Comparison of ENCODE assay signal across 8 cellular contexts in the genomic region with DNA sequence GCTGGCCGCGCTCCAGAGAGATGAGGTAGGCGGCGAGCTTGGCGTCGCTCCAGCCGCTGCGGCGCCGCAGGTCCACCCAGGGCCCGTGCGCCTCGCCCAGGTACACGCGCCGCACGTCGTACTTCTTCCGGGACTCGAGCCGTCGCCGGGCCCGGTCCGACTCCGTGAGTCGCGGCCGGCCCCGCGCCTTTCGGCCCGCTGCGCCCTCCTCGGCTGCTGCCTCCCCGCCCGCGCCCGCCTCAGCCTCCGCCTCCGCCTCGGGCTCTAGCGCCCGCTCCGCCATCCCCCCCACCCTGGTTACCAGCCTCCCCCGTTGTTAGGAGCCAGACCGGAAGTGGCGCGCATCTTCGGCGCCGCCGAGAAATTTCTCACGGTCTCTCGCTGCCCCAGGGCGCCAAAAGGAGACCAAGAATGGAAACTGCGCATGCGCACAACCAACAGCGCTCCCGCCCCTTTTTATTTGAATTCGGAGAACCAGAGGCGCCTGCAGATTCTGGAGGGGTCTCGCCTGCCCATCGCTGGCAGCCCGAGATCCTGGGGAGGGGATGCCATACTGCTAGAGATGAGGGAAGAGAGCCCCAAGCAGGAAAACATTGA. TPM values are rescaled to one million over a fixed set of nuclear protein-coding genes. Genes with fewer than 3 reads are reported as not detected.
DNase-seq lines count a peak whose midpoint lies in the region; TF ChIP-seq lines count a peak whose summit lies in the region.

A gene with protein sequence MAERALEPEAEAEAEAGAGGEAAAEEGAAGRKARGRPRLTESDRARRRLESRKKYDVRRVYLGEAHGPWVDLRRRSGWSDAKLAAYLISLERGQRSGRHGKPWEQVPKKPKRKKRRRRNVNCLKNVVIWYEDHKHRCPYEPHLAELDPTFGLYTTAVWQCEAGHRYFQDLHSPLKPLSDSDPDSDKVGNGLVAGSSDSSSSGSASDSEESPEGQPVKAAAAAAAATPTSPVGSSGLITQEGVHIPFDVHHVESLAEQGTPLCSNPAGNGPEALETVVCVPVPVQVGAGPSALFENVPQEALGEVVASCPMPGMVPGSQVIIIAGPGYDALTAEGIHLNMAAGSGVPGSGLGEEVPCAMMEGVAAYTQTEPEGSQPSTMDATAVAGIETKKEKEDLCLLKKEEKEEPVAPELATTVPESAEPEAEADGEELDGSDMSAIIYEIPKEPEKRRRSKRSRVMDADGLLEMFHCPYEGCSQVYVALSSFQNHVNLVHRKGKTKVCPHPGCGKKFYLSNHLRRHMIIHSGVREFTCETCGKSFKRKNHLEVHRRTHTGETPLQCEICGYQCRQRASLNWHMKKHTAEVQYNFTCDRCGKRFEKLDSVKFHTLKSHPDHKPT (minus strand): TSS at position 336 of the 597 bp plus-strand sequence. CDS start 53 bp downstream, at position 283.

- H3K27ac Mint-ChIP-seq in H9 (peak within 1 kb of the TSS; percentile 81 to 96 (median 92)), neural progenitor cell (peak within 1 kb of the TSS; percentile 74)

- WGBS in H9 (ENCODE audit: extremely low coverage, insufficient read length, low lambda C conversion rate): no CpG with 5 or more reads among the region's 65 CpGs

- peaks cover 0 to 4% (median under 1%) of the 10 kb centered on the region in 3 experiments; a peak in 3 of 7 replicates for H3K36me3 Mint-ChIP-seq in H9 (ENCODE audit: insufficient read depth in 1 of 3, low read depth in 3 of 3)
- H3K36me3 Mint-ChIP-seq in neural progenitor cell: peaks cover 3% of the 10 kb centered on the region

- H3K4me2 ChIP-seq in H9 (ENCODE audit: insufficient read depth, insufficient read length, low read length) (peak within 1 kb of the TSS; percentile 63), neural progenitor cell (peak within 1 kb of the TSS; percentile 85)

- no peak within 1 kb of the TSS for H3K56ac ChIP-seq in H9 (ENCODE audit: insufficient read length, low read depth, low read length)

- no peak within 1 kb of the TSS for H2BK5ac ChIP-seq in H9 (ENCODE audit: insufficient read length, low read length)

- peak within 1 kb of the TSS; percentile 90; the same call in 1 of the 2 replicates for H3K14ac ChIP-seq in H9 (ENCODE audit: insufficient read depth, low read length)

- H3K23me2 ChIP-seq in H9 (ENCODE audit: insufficient read length, low read depth, low read length, poor library complexity, severe bottlenecking): peaks cover 5% of the 10 kb centered on the region

- H3F3A ChIP-seq in neural progenitor cell (ENCODE audit: low read depth): peaks cover 10% of the 10 kb centered on the region

- H3K79me2 ChIP-seq in H9 (ENCODE audit: insufficient read depth, low read length): no peaks in the 10 kb centered on the region
- H3K79me2 ChIP-seq in neural progenitor cell (ENCODE audit: low read depth): peaks cover 18% of the 10 kb centered on the region

- no peak within 1 kb of the TSS for H4K91ac ChIP-seq in H9 (ENCODE audit: insufficient read length, low read depth, low read length)

- no peaks in the 10 kb centered on the region for H3K27me3 ChIP-seq in H9 (ENCODE audit: insufficient read depth, low read length)
- no peaks in the 10 kb centered on the region for H3K27me3 ChIP-seq in MG63
- H3K27me3 ChIP-seq in neural progenitor cell: no peaks in the 10 kb centered on the region
- H3K27me3 ChIP-seq in stomach smooth muscle (ENCODE audit: control insufficient read depth in 1 of 2, insufficient read depth in 2 of 2, low read length in 2 of 2): no peaks in the 10 kb centered on the region

- H3K9me3 Mint-ChIP-seq in H9 (no peaks in the 10 kb centered on the region), neural progenitor cell (no peaks in the 10 kb centered on the region)

- H3K4me1 ChIP-seq in ES-I3 (ENCODE audit: insufficient read depth, low read length): no peaks in the 10 kb centered on the region; the same call in 1 of the 2 replicates
- H3K4me1 ChIP-seq in H9 (ENCODE audit: insufficient read depth, low read length): no peaks in the 10 kb centered on the region
- H3K4me1 ChIP-seq in neural progenitor cell: no peaks in the 10 kb centered on the region
- peaks cover 9% of the 10 kb centered on the region for H3K4me1 ChIP-seq in stomach smooth muscle (ENCODE audit: control insufficient read depth, insufficient read depth, low read length)

- H3T11ph ChIP-seq in H9 (ENCODE audit: low read length): no peak within 1 kb of the TSS

- H2BK12ac ChIP-seq in H9 (ENCODE audit: insufficient read length, low read depth, low read length): no peak within 1 kb of the TSS

- H3K27me3 Mint-ChIP-seq in H9 (ENCODE audit: low read depth) (no peaks in the 10 kb centered on the region), neural progenitor cell (ENCODE audit: insufficient read depth, low read depth) (peaks cover 9% of the 10 kb centered on the region)

- no peaks in the 10 kb centered on the region for H3K79me1 ChIP-seq in H9 (ENCODE audit: insufficient read depth, low read depth, low read length, poor library complexity, severe bottlenecking)

- H3K9me3 ChIP-seq in ES-I3 (ENCODE audit: control insufficient read depth, insufficient read depth, low read length): no peaks in the 10 kb centered on the region
- H3K9me3 ChIP-seq in H9 (ENCODE audit: control insufficient read depth, low read depth, low read length): no peaks in the 10 kb centered on the region
- H3K9me3 ChIP-seq in MG63: no peaks in the 10 kb centered on the region
- H3K9me3 ChIP-seq in neural progenitor cell (ENCODE audit: low read depth): no peaks in the 10 kb centered on the region
- no peaks in the 10 kb centered on the region for H3K9me3 ChIP-seq in stomach smooth muscle (ENCODE audit: control insufficient read depth in 2 of 2, low read length in 2 of 2)

- H3K23ac ChIP-seq in H9 (ENCODE audit: insufficient read length, low read depth, low read length): no peak within 1 kb of the TSS

- peak within 1 kb of the TSS; percentile 81 to 90 for H3K4me3 Mint-ChIP-seq in H9
- peak within 1 kb of the TSS; percentile 91 for H3K4me3 Mint-ChIP-seq in neural progenitor cell

- H4K20me1 ChIP-seq in H9 (ENCODE audit: control insufficient read depth, insufficient read depth, insufficient read length) (no peaks in the 10 kb centered on the region), neural progenitor cell (ENCODE audit: low read depth) (no peaks in the 10 kb centered on the region)

- H3K9ac ChIP-seq in ES-I3 (ENCODE audit: low read depth, low read length): peak within 1 kb of the TSS; percentile 69
- peak within 1 kb of the TSS; percentile 71 for H3K9ac ChIP-seq in H9 (ENCODE audit: extremely low read depth, insufficient read length, low read length)
- H3K9ac ChIP-seq in neural progenitor cell: peak within 1 kb of the TSS; percentile 57
- H3K9ac ChIP-seq in stomach smooth muscle (ENCODE audit: low read length in 2 of 2): peak within 1 kb of the TSS; percentile 78 to 87

- no peak within 1 kb of the TSS for H2AK5ac ChIP-seq in H9 (ENCODE audit: insufficient read length, low read length)

- no peak within 1 kb of the TSS for H2BK20ac ChIP-seq in H9 (ENCODE audit: low read depth, low read length, poor library complexity, severe bottlenecking)

- H3K36me3 ChIP-seq in ES-I3 (ENCODE audit: insufficient read depth, low read length): no peaks in the 10 kb centered on the region
- peaks cover 13% of the 10 kb centered on the region for H3K36me3 ChIP-seq in MG63
- no peaks in the 10 kb centered on the region for H3K36me3 ChIP-seq in neural progenitor cell
- no peaks in the 10 kb centered on the region for H3K36me3 ChIP-seq in stomach smooth muscle (ENCODE audit: control insufficient read depth in 2 of 2, insufficient read depth in 2 of 2, low read length in 2 of 2)

- H2BK120ac ChIP-seq in H9 (ENCODE audit: low read depth, low read length, poor library complexity, severe bottlenecking): no peak within 1 kb of the TSS

- no peak for TF ChIP-seq CTCF in H9 (conservative IDR thresholded peaks at IDR 0.05)
- TF ChIP-seq CTCF in fibroblast of villous mesenchyme (IDR thresholded peaks at IDR 0.05; ENCODE audit: insufficient read depth, low read depth, low read length): no peak
- no peak for TF ChIP-seq CTCF in neural progenitor cell (IDR thresholded peaks at IDR 0.05)

- H3K18ac ChIP-seq in H9 (ENCODE audit: insufficient read length, low read depth, low read length): peak within 1 kb of the TSS; percentile 68

- H2AFZ ChIP-seq in H9 (ENCODE audit: low read length) (no peak within 1 kb of the TSS), neural progenitor cell (replicated peaks) (peak within 1 kb of the TSS; percentile 82)

- peak; percentile 95 for DNase-seq in H9
- peak; percentile 97 for DNase-seq in MG63
- peak; percentile 91 for DNase-seq in SHP77 (lab: John Stamatoyannopoulos, UW)
- DNase-seq in activated effector memory CD4-positive, alpha-beta T cell treated with anti-CD3 and anti-CD28 coated beads, Interleukin-2, amount 50 U/mL, for 16 hours: peak; percentile 98
- DNase-seq in fibroblast of villous mesenchyme (ENCODE audit: low read depth): peak; percentile 95
- DNase-seq in neural progenitor cell (ENCODE audit: low spot score): peak; percentile 99

- no peak within 1 kb of the TSS for H3K4ac ChIP-seq in H9 (ENCODE audit: low read depth, low read length)

- peaks cover 10 to 13% of the 10 kb centered on the region in 2 experiments for H3K4me1 Mint-ChIP-seq in H9
- peaks cover 14% of the 10 kb centered on the region for H3K4me1 Mint-ChIP-seq in neural progenitor cell

- no peak within 1 kb of the TSS for H4K5ac ChIP-seq in H9 (ENCODE audit: insufficient read length, low read depth, low read length)

- no peak within 1 kb of the TSS for H4K8ac ChIP-seq in H9 (replicated peaks; ENCODE audit: insufficient read length, low read depth, low read length)

- no peak within 1 kb of the TSS; the same call in 1 of the 2 replicates for H2BK15ac ChIP-seq in H9 (ENCODE audit: low read depth, low read length)

- H3K27ac ChIP-seq in H9 (ENCODE audit: insufficient read length, low read depth, low read length): no peak within 1 kb of the TSS
- peak within 1 kb of the TSS; percentile 54 for H3K27ac ChIP-seq in neural progenitor cell
- peak within 1 kb of the TSS; percentile 90 for H3K27ac ChIP-seq in stomach smooth muscle (ENCODE audit: low read length)

- H3K4me3 ChIP-seq in MG63: peak within 1 kb of the TSS; percentile 65
- peak within 1 kb of the TSS; percentile 71 for H3K4me3 ChIP-seq in fibroblast of villous mesenchyme (ENCODE audit: low read depth, low read length)
- H3K4me3 ChIP-seq in neural progenitor cell: peak within 1 kb of the TSS; percentile 91
- H3K4me3 ChIP-seq in stomach smooth muscle (ENCODE audit: low read length in 2 of 2): peak within 1 kb of the TSS; percentile 82 to 84

RNA-seq across cellular contexts. Expression of the gene that starts here (rescaled TPM):
- total RNA-seq in H9 (2021) (9.1 and 11.6 TPM in 2 replicates), fibroblast of villous mesenchyme (3.9 and 4.7 TPM in 2 replicates), neural progenitor cell (ENCODE audit: low replicate concordance) (3.4 and 15.8 TPM in 2 replicates)
- 7.4 and 12.8 TPM in 2 replicates for total RNA-seq in MG63 (2014; rRNA removed; shearing (Covaris generic); ENCODE audit: low replicate concordance)
